In the genomic region with DNA sequence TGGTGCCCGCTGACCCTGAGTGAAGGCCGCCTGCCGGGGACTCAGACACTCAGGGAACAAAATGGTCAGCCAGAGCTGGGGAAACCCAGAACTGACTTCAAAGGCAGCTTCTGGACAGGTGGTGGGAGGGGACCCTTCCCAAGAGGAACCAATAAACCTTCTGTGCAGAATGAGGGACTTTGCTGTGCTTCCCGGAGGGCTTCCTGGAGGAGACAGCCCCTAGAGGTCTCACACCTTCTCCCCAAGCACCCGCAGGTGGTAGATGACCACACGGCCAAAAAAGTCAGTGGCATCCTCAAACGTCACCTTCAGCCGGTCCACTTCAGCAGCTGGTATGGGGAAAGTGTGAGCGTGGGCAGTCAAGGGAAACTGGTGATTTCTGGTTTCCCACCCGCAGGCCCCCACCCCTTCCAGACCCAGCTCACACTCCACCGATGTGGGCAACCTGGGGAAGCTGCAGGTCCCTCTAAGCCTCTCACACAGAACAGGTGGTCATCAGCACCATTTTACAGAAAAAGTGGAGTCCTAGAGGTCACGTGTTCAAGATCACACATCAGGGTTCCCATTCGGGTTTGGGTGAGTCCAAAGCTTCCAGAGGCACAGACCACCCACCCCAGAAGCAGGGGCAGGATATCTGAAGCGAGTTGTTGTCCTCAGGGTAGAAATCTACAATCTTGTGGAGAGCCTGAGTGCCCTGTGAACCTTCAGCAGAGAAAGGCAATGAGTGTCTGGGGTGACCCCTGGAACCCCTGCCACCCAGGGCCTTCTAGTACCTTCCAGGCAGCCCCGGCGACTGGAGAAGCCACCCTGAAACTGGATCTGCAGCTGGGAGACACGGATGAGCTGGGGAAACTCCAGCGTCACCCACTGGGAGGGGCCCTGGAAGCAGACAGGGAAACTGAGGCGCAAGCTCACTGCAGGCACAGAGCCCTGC, we compare ENCODE assay signal across 11 cellular contexts. TPM values are rescaled to one million over a fixed set of nuclear protein-coding genes. Genes with fewer than 3 reads are reported as not detected.
DNase-seq lines count a peak whose midpoint lies in the region; ATAC-seq and TF ChIP-seq lines count a peak whose summit lies in the region.
"Had no signal": no experiment of that assay in that cellular context is flagged by ENCODE, and none has a peak within 500 bp of the region (broad histone marks: within the 10 kb centered on the region; RNA-seq: fewer than 3 reads in every experiment).

No MANE protein-coding gene starts in this region.

- H3K27me3 ChIP-seq in heart left ventricle (no peaks in the 10 kb centered on the region), lung (ENCODE audit: control insufficient read depth, insufficient read depth) (no peaks in the 10 kb centered on the region)

- H3K4me3 ChIP-seq in heart left ventricle: peak overlapping the region in 11 of 12 donors; percentile 49 to 80 (median 68)
- peak overlapping the region; percentile 71 for H3K4me3 ChIP-seq in astrocyte of the cerebellum (ENCODE audit: low read depth, low read length)
- peak overlapping the region; percentile 69 for H3K4me3 ChIP-seq in lung
- peak overlapping the region; percentile 47 for H3K4me3 ChIP-seq in urinary bladder (ENCODE audit: low read depth, low read length)

- no peak for DNase-seq in heart left ventricle
- no peak for DNase-seq in cardiac septum (ENCODE audit: low spot score)
- DNase-seq in astrocyte of the cerebellum (ENCODE audit: low read depth): no peak
- DNase-seq in lung (ENCODE audit: low spot score): no peak
- no peak for DNase-seq in EL
- no peak for DNase-seq in D341Med (ENCODE audit: low spot score)
- DNase-seq in NCI-H2107 (lab: John Stamatoyannopoulos, UW): no peak
- DNase-seq: activated CD8-positive, alpha-beta memory T cell treated with anti-CD3 and anti-CD28 coated beads for 24 hours; DMS79 had no signal

- no peak for TF ChIP-seq CTCF in heart left ventricle (IDR thresholded peaks at IDR 0.05)
- no peak for TF ChIP-seq CTCF in astrocyte of the cerebellum (IDR thresholded peaks at IDR 0.05; ENCODE audit: low read depth, low read length, missing control alignments)
- TF ChIP-seq CTCF in lung (IDR thresholded peaks at IDR 0.05; ENCODE audit: control extremely low read depth, extremely low read depth): no peak

- in situ Hi-C loops in astrocyte of the cerebellum (cut with HindIII; ENCODE audit: low sequenced_read_pairs): no loop called here

- ATAC-seq in heart left ventricle (no peak), lung (ENCODE audit: insufficient read depth, low FRiP score) (no peak)

- H3K27ac ChIP-seq in heart left ventricle (peak overlapping the region in 7 of 12 donors; percentile 72 to 88 (median 81)), lung (ENCODE audit: low read depth in 1 of 2, low read length in 1 of 2) (no peak overlapping the region), urinary bladder (ENCODE audit: low read depth) (no peak overlapping the region)

- no peak for TF ChIP-seq POLR2A in heart left ventricle (IDR thresholded peaks at IDR 0.05)

- intact Hi-C loops in heart left ventricle (cut with DNase I): loop anchor here in 1 of 10 donors (10.0 kb wide), 1 partner anchor 123 kb away; a partner anchor contains a TSS
- intact Hi-C loops in cardiac septum (cut with DNase I): no loop called here

- H3K9me3 ChIP-seq in heart left ventricle (no peaks in the 10 kb centered on the region), lung (ENCODE audit: control insufficient read depth in 2 of 2, insufficient read depth in 1 of 2, low read length in 1 of 2) (peaks cover 0 to 2% of the 10 kb centered on the region in 2 donors)

- WGBS in heart left ventricle, 4 donors: 79 to 89% (median 80%) methylated on average over 14 to 19 of the region's 19 CpGs
- 82 to 85% methylated on average over 19 of the region's 19 CpGs for WGBS in lung, 2 donors
- WGBS in urinary bladder: 77% methylated on average over 19 of the region's 19 CpGs

- H3K4me1 ChIP-seq in heart left ventricle (peaks cover 0 to 13% (median 8%) of the 10 kb centered on the region in 12 donors), lung (ENCODE audit: control insufficient read depth in 2 of 2, insufficient read depth in 2 of 2, low read length in 2 of 2) (no peaks in the 10 kb centered on the region), urinary bladder (ENCODE audit: insufficient read depth) (no peaks in the 10 kb centered on the region)

- H3K36me3 ChIP-seq in heart left ventricle: peaks cover 0 to 40% (median 29%) of the 10 kb centered on the region in 9 donors
- peaks cover 3 to 28% of the 10 kb centered on the region in 2 donors for H3K36me3 ChIP-seq in lung (ENCODE audit: control insufficient read depth in 2 of 2, insufficient read depth in 2 of 2, low read length in 2 of 2)
- H3K36me3 ChIP-seq in urinary bladder (ENCODE audit: insufficient read depth): peaks cover 7% of the 10 kb centered on the region

RNA-seq across cellular contexts. Expression of a gene that starts 1.2 kb away (rescaled TPM):
- total RNA-seq in heart left ventricle: 10 to 100 TPM in 2 of 9 donors, 1 to 10 TPM in 7; 2.6 to 13.1 (median 5.7) TPM
- 10 to 100 TPM in 1 of 2 donors, 1 to 10 TPM in 1; 6.7 to 26.2 TPM for polyA plus RNA-seq in heart left ventricle
- total RNA-seq in cardiac septum: 6.1 TPM
- 10 to 100 TPM in 1 of 2 donors, 1 to 10 TPM in 1; 4.6 to 18.6 TPM for total RNA-seq in lung
- 10 to 100 TPM; 23.9 to 26.7 TPM for polyA plus RNA-seq in lung
- total RNA-seq in urinary bladder: 8.5 TPM
- 28.3 TPM for polyA plus RNA-seq in urinary bladder

RNA-seq across cellular contexts. Expression of a gene that starts 9.8 kb away (rescaled TPM):
- total RNA-seq in heart left ventricle (not detected), cardiac septum (not detected), lung (under 1 TPM; 0.03 to 0.06 TPM), urinary bladder (0.42 TPM)
- polyA plus RNA-seq in heart left ventricle (not detected), lung (under 1 TPM in 1 of 2 donors, not detected in 1; 0.01 TPM), urinary bladder (not detected)
- total RNA-seq: lung microvascular endothelial cell had no signal

RNA-seq across cellular contexts. Expression of a gene that starts 9.9 kb away (rescaled TPM):
- total RNA-seq in heart left ventricle: 10 to 100 TPM; 26.5 to 45.7 (median 39.5) TPM
- polyA plus RNA-seq in heart left ventricle: 10 to 100 TPM; 55.2 to 71.9 TPM
- total RNA-seq in cardiac septum: 29.6 TPM
- 10 to 100 TPM; 46.6 to 97.6 TPM for total RNA-seq in lung
- polyA plus RNA-seq in lung: 100 to 1,000 TPM in 1 of 2 donors, 10 to 100 TPM in 1; 99.6 to 148 TPM
- 28.1 TPM for total RNA-seq in urinary bladder
- 62.8 TPM for polyA plus RNA-seq in urinary bladder

RNA-seq across cellular contexts. Expression of a gene that starts 10.0 kb away (rescaled TPM):
- total RNA-seq in heart left ventricle (10 to 100 TPM; 14.4 to 28.9 (median 22.7) TPM), cardiac septum (27.1 TPM), lung (10 to 100 TPM; 10.0 to 41.4 TPM), urinary bladder (7.8 TPM)
- polyA plus RNA-seq in heart left ventricle (10 to 100 TPM; 19.6 to 23.4 TPM), lung (10 to 100 TPM; 30.9 to 37.5 TPM), urinary bladder (23.2 TPM)

RNA-seq across cellular contexts. Expression of a gene that starts 31.9 kb away (rescaled TPM):
- total RNA-seq in heart left ventricle (under 1 TPM in 8 of 9 donors, not detected in 1; 0.23 to 0.92 (median 0.49) TPM), cardiac septum (0.67 TPM), lung (1 to 10 TPM in 1 of 2 donors, under 1 TPM in 1; 0.63 to 1.8 TPM), urinary bladder (0.42 TPM)
- polyA plus RNA-seq in heart left ventricle (under 1 TPM; 0.23 to 0.33 TPM), lung (under 1 TPM; 0.44 to 0.59 TPM), urinary bladder (0.48 TPM)

Comparison
In these comparisons a context has a peak if more than half of its experiments do, and no peak if none do; other contexts are left out.
1. H3K27ac ChIP-seq: peak in heart left ventricle (7 of 12); none in lung (0 of 2) and urinary bladder (single experiment).
2. Peak in every context shown above with its lines, with median percentiles within 50 percentile points of each other: H3K4me3 ChIP-seq.